ENCODE assay signal across 8 cellular contexts in the genomic region with DNA sequence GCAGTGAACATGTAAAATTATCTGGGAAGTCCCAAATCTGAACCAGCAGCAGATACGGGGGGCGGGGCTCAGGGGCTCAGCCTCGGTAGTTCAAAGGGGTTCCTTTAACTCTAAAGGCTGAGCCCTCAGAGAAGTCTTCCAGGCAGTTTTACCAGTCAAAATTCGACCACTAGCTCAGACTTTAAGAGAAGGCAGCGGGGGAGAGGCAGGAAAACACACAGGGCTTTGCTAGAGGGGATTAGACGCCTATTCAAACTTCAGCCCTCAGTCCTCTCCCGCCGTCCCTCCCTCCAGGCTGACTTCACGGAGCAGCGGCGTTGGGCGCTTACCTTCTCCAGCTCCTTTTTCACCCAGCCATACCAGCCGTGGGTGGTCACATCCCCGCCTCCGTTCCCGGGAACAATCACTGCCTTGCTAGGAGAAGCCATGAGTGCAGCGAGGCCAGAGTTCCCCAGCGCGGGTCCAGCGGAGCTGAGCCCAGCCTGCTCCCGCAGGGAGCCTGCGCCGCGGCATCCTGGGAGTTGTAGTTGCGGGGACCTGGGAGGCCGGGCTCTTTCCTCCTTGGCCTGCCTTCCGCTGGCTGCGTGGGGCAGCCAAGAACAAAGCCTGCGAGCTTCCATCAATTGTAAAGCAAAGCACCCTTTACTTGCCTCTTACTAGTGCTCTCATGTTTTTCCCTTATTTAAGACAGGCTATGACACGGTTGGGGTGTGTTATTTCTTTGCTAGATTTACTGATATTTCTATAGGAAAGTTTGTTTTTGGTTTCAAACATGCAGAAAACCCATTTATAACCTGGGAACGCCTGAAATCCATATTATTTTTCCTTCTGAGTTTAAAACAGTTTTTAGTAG. TPM values are rescaled to one million over a fixed set of nuclear protein-coding genes. Genes with fewer than 3 reads are reported as not detected.
DNase-seq lines count a peak whose midpoint lies in the region; ATAC-seq and TF ChIP-seq lines count a peak whose summit lies in the region.

A gene (minus strand): TSS at position 486 of the 853 bp plus-strand sequence. CDS start 58 bp downstream, at position 428.

- peak within 1 kb of the TSS; percentile 15 to 80 (median 57) for H3K27ac ChIP-seq in Peyer's patch

- no peaks in the 10 kb centered on the region for H3K27me3 ChIP-seq in Peyer's patch

- ATAC-seq in GM21576 (IDR thresholded peaks at IDR 0.05; ENCODE audit: unreplicated experiment), result peak; percentile 99
- peak; percentile 98 to 100 for ATAC-seq in activated T-cell treated with anti-CD3 and anti-CD28 coated beads, Interleukin-2, amount 50 U/mL, for 72 hours (replicated peaks in 1 of 2)
- ATAC-seq in naive B cell (ENCODE audit: low read depth in 2 of 2), result peak; percentile 95 to 97
- peak; percentile 100 for ATAC-seq in stimulated activated effector memory CD8-positive, alpha-beta T cell treated with anti-CD3 and anti-CD28 coated beads, Interleukin-12 subunit alpha, Interleukin-12 subunit beta, amount 100 ng/mL, for 72 hours

- TF ChIP-seq POLR2A in Peyer's patch (IDR thresholded peaks at IDR 0.05), result peak in 1 of 2 donors; percentile 18

- H3K4me3 ChIP-seq in Peyer's patch, result peak within 1 kb of the TSS; percentile 57 to 77 (median 68)

- H3K36me3 Mint-ChIP-seq in IgD-negative memory B cell, result peaks cover 10% of the 10 kb centered on the region
- peaks cover 8% of the 10 kb centered on the region in 2 donors for H3K36me3 Mint-ChIP-seq in activated T-cell treated with anti-CD3 and anti-CD28 coated beads, Interleukin-2, amount 50 U/mL, for 72 hours (ENCODE audit: insufficient read depth in 2 of 2)
- H3K36me3 Mint-ChIP-seq in naive B cell, result peaks cover 5 to 10% of the 10 kb centered on the region in 2 donors
- H3K36me3 Mint-ChIP-seq in stimulated activated effector memory CD8-positive, alpha-beta T cell treated with anti-CD3 and anti-CD28 coated beads, Interleukin-12 subunit alpha, Interleukin-12 subunit beta, amount 100 ng/mL, for 72 hours, result peaks cover 16% of the 10 kb centered on the region

- H3K4me1 ChIP-seq in Peyer's patch, result peaks cover 0 to 8% (median 2%) of the 10 kb centered on the region in 4 donors

- H3K27ac Mint-ChIP-seq in IgD-negative memory B cell, result peak within 1 kb of the TSS; percentile 26 to 98 (median 90)
- peak within 1 kb of the TSS; percentile 94 for H3K27ac Mint-ChIP-seq in activated T-cell treated with anti-CD3 and anti-CD28 coated beads, Interleukin-2, amount 50 U/mL, for 72 hours
- peak within 1 kb of the TSS; percentile 90 to 97 (median 95) for H3K27ac Mint-ChIP-seq in naive B cell
- H3K27ac Mint-ChIP-seq in stimulated activated effector memory CD8-positive, alpha-beta T cell treated with anti-CD3 and anti-CD28 coated beads, Interleukin-12 subunit alpha, Interleukin-12 subunit beta, amount 100 ng/mL, for 72 hours, result peak within 1 kb of the TSS; percentile 90

- no peak for TF ChIP-seq CTCF in Peyer's patch (IDR thresholded peaks at IDR 0.05)

- no peaks in the 10 kb centered on the region for H3K9me3 ChIP-seq in Peyer's patch

- peak; percentile 70 for DNase-seq in DMS53 treated with DMSO at 0.1 percent for 48 hours (lab: John Stamatoyannopoulos, UW; ENCODE audit: unreplicated experiment)
- peak; percentile 79 to 92 (median 89) for DNase-seq in Peyer's patch
- DNase-seq in activated T-cell treated with anti-CD3 and anti-CD28 coated beads, Interleukin-2, amount 50 U/mL, for 72 hours, result peak; percentile 81 to 84
- peak; percentile 76 for DNase-seq in fibroblast of gingiva (ENCODE audit: low read depth)
- DNase-seq in naive B cell, result peak; percentile 74
- peak; percentile 59 to 85 for DNase-seq in stimulated activated effector memory CD8-positive, alpha-beta T cell treated with anti-CD3 and anti-CD28 coated beads, Interleukin-12 subunit alpha, Interleukin-12 subunit beta, amount 100 ng/mL, for 72 hours (ENCODE audit: low spot score in 2 of 2)

- H3K27me3 Mint-ChIP-seq in IgD-negative memory B cell (no peaks in the 10 kb centered on the region), naive B cell (peaks cover 2 to 9% (median 5%) of the 10 kb centered on the region in 3 donors)
- H3K27me3 Mint-ChIP-seq in activated T-cell treated with anti-CD3 and anti-CD28 coated beads, Interleukin-2, amount 50 U/mL, for 72 hours (ENCODE audit: low read depth), result peaks cover 4% of the 10 kb centered on the region

- H3K4me1 Mint-ChIP-seq in IgD-negative memory B cell (peaks cover 11 to 20% (median 14%) of the 10 kb centered on the region in 3 donors), naive B cell (peaks cover 9 to 11% (median 10%) of the 10 kb centered on the region in 3 donors)
- peaks cover 25% of the 10 kb centered on the region for H3K4me1 Mint-ChIP-seq in activated T-cell treated with anti-CD3 and anti-CD28 coated beads, Interleukin-2, amount 50 U/mL, for 72 hours (ENCODE audit: low read depth)
- H3K4me1 Mint-ChIP-seq in stimulated activated effector memory CD8-positive, alpha-beta T cell treated with anti-CD3 and anti-CD28 coated beads, Interleukin-12 subunit alpha, Interleukin-12 subunit beta, amount 100 ng/mL, for 72 hours, result peaks cover 15% of the 10 kb centered on the region

- no peaks in the 10 kb centered on the region for H3K9me3 Mint-ChIP-seq in IgD-negative memory B cell
- no peaks in the 10 kb centered on the region for H3K9me3 Mint-ChIP-seq in activated T-cell treated with anti-CD3 and anti-CD28 coated beads, Interleukin-2, amount 50 U/mL, for 72 hours
- H3K9me3 Mint-ChIP-seq in naive B cell, result no peaks in the 10 kb centered on the region
- H3K9me3 Mint-ChIP-seq in stimulated activated effector memory CD8-positive, alpha-beta T cell treated with anti-CD3 and anti-CD28 coated beads, Interleukin-12 subunit alpha, Interleukin-12 subunit beta, amount 100 ng/mL, for 72 hours, result no peaks in the 10 kb centered on the region

- H3K36me3 ChIP-seq in Peyer's patch, result peaks cover 0 to 14% (median 0%) of the 10 kb centered on the region in 3 donors

- H3K4me3 Mint-ChIP-seq in IgD-negative memory B cell (peak within 1 kb of the TSS; percentile 95 to 99 (median 97)), naive B cell (peak within 1 kb of the TSS; percentile 93 to 99 (median 97))
- H3K4me3 Mint-ChIP-seq in activated T-cell treated with anti-CD3 and anti-CD28 coated beads, Interleukin-2, amount 50 U/mL, for 72 hours, result peak within 1 kb of the TSS; percentile 97 to 99
- H3K4me3 Mint-ChIP-seq in stimulated activated effector memory CD8-positive, alpha-beta T cell treated with anti-CD3 and anti-CD28 coated beads, Interleukin-12 subunit alpha, Interleukin-12 subunit beta, amount 100 ng/mL, for 72 hours, result peak within 1 kb of the TSS; percentile 95

RNA-seq across cellular contexts. Expression of the gene that starts here (rescaled TPM):
- polyA plus RNA-seq in IgD-negative memory B cell, result 11.9 TPM
- 10 to 100 TPM in 3 of 4 donors, 1 to 10 TPM in 1; 6.2 to 14.9 (median 12.8) TPM for total RNA-seq in Peyer's patch
- 10 to 100 TPM; 27.2 to 30.6 TPM for total RNA-seq in activated T-cell treated with anti-CD3 and anti-CD28 coated beads, Interleukin-2, amount 50 U/mL, for 72 hours
- 10 to 100 TPM in 2 of 6 donors, 1 to 10 TPM in 4; 7.7 to 11.9 (median 10.0) TPM for polyA plus RNA-seq in naive B cell (ENCODE audit: low read depth in 6 of 6)

Comparison
In these comparisons a context has a peak if more than half of its experiments do, and no peak if none do; other contexts are left out.
1. Peak in every context shown above with its lines: DNase-seq, ATAC-seq, H3K4me3 ChIP-seq and H3K27ac ChIP-seq.